ENCODE assay signal across 9 cellular contexts in genomic region chr2:36376319-36376765, GRCh38. TPM values are rescaled to one million over a fixed set of nuclear protein-coding genes. Genes with fewer than 3 reads are reported as not detected.
DNase-seq lines count a peak whose midpoint lies in the region; ATAC-seq and TF ChIP-seq lines count a peak whose summit lies in the region.
"Had no signal": no experiment of that assay in that cellular context is flagged by ENCODE, and none has a peak within 500 bp of the region (broad histone marks: within the 10 kb centered on the region; RNA-seq: fewer than 3 reads in every experiment).

No MANE protein-coding gene starts in this region.

- H3K4me3 Mint-ChIP-seq in HFFc6: peak overlapping the region; percentile 64
- H3K4me3 Mint-ChIP-seq: activated CD4-positive, alpha-beta T cell treated with anti-CD3 and anti-CD28 coated beads for 36 hours had no signal

- intact Hi-C loops in left ventricle myocardium superior (cut with micrococcal nuclease): no loop called here
- intact Hi-C loops in sciatic nerve (cut with DNase I): no loop called here

- peaks cover 2% of the 10 kb centered on the region; the same call in 1 of the 2 replicates for H3K36me3 ChIP-seq in SK-N-MC (ENCODE audit: insufficient read depth, low read length)

- H3K36me3 Mint-ChIP-seq in HFFc6 (ENCODE audit: low read depth): peaks cover 67% of the 10 kb centered on the region

- no peaks in the 10 kb centered on the region for H3K9me3 ChIP-seq in SK-N-MC (ENCODE audit: low read depth, low read length)

- TF ChIP-seq CTCF in HFFc6 (IDR thresholded peaks at IDR 0.05): no peak

- DNase-seq in HFFc6 (no peak), SK-N-MC (ENCODE audit: low read depth, low spot score) (no peak), left ventricle myocardium superior (peak; percentile 86), sciatic nerve (ENCODE audit: low spot score) (peak; percentile 85)
- no peak for DNase-seq in effector CD4-positive, alpha-beta T cell
- DNase-seq: activated CD4-positive, alpha-beta T cell treated with anti-CD3 and anti-CD28 coated beads for 36 hours had no signal

- H3K4me1 Mint-ChIP-seq in HFFc6 (ENCODE audit: low read depth): peaks cover 100% of the 10 kb centered on the region

- peaks cover 20% of the 10 kb centered on the region for H3K27me3 Mint-ChIP-seq in HFFc6 (ENCODE audit: insufficient read depth)
- H3K27me3 Mint-ChIP-seq: activated CD4-positive, alpha-beta T cell treated with anti-CD3 and anti-CD28 coated beads for 36 hours had no signal

- ATAC-seq in left ventricle myocardium superior (peak; percentile 77), sciatic nerve (peak; percentile 48), HG02763 (IDR thresholded peaks at IDR 0.05; ENCODE audit: unreplicated experiment) (no peak), GM19467 (IDR thresholded peaks at IDR 0.05; ENCODE audit: unreplicated experiment) (no peak), HG03175 (IDR thresholded peaks at IDR 0.05; ENCODE audit: unreplicated experiment) (no peak)
- ATAC-seq: activated CD4-positive, alpha-beta T cell treated with anti-CD3 and anti-CD28 coated beads for 36 hours had no signal

- H3K9me3 Mint-ChIP-seq in HFFc6: no peaks in the 10 kb centered on the region

- peak overlapping the region; percentile 77 for H3K27ac Mint-ChIP-seq in HFFc6
- H3K27ac Mint-ChIP-seq: activated CD4-positive, alpha-beta T cell treated with anti-CD3 and anti-CD28 coated beads for 36 hours had no signal

- no peak overlapping the region for H3K9ac ChIP-seq in SK-N-MC (ENCODE audit: insufficient read length)

- H3K4me3 ChIP-seq in SK-N-MC: peak overlapping the region; percentile 39

- no peak overlapping the region for H3K27ac ChIP-seq in SK-N-MC

RNA-seq across cellular contexts. Expression of gene CRIM1, which starts 20.8 kb away (rescaled TPM):
- 100 to 1,000 TPM; 731 to 946 (median 839) TPM for total RNA-seq in HFFc6 (2021; fragmentation: NEBNext Ultra II Directional; extraction: Animal tissue kit (Norgen Biotek cat#: 25700))
- 26.0 TPM for total RNA-seq in left ventricle myocardium superior
- total RNA-seq in sciatic nerve: 209 TPM

Comparison
In these comparisons a context has a peak if more than half of its experiments do, and no peak if none do; other contexts are left out.
1. DNase-seq: peak in left ventricle myocardium superior (single experiment) and sciatic nerve (single experiment); none in HFFc6 (single experiment), SK-N-MC (single experiment) and effector CD4-positive, alpha-beta T cell (single experiment).
2. ATAC-seq: peak in left ventricle myocardium superior (single experiment) and sciatic nerve (single experiment); none in HG02763 (single experiment), GM19467 (single experiment) and HG03175 (single experiment).